8 cellular contexts compared by ENCODE assay signal in genomic region chr17:28712037-28712704, GRCh38. TPM values are rescaled to one million over a fixed set of nuclear protein-coding genes. Genes with fewer than 3 reads are reported as not detected.
DNase-seq lines count a peak whose midpoint lies in the region; ATAC-seq and TF ChIP-seq lines count a peak whose summit lies in the region.

No MANE protein-coding gene starts in this region.

- no peak for TF ChIP-seq CTCF in GM13976 (IDR thresholded peaks at IDR 0.05; ENCODE audit: borderline replicate concordance, control extremely low read depth, extremely low read depth, insufficient read depth, missing control alignments)

- peak overlapping the region; percentile 91 for H3K27ac Mint-ChIP-seq in activated T-cell treated with anti-CD3 and anti-CD28 coated beads, Interleukin-2, amount 50 U/mL, for 72 hours

- DNase-seq in GM13976 (ENCODE audit: low spot score) (peak; percentile 87), NAMALWA (ENCODE audit: low spot score) (peak; percentile 85), cardiac septum (ENCODE audit: low spot score) (peak; percentile 87), skeletal muscle cell (ENCODE audit: low read depth) (no peak), pons (ENCODE audit: low spot score) (no peak), SW480 (ENCODE audit: low spot score) (no peak)
- peak; percentile 75 to 81 for DNase-seq in activated T-cell treated with anti-CD3 and anti-CD28 coated beads, Interleukin-2, amount 50 U/mL, for 72 hours

- peak overlapping the region; percentile 94 to 96 for H3K4me3 Mint-ChIP-seq in activated T-cell treated with anti-CD3 and anti-CD28 coated beads, Interleukin-2, amount 50 U/mL, for 72 hours

- H3K27me3 Mint-ChIP-seq in activated T-cell treated with anti-CD3 and anti-CD28 coated beads, Interleukin-2, amount 50 U/mL, for 72 hours (ENCODE audit: low read depth), result no peaks in the 10 kb centered on the region

- peak overlapping the region; percentile 61 for H3K4me3 ChIP-seq in skeletal muscle cell (ENCODE audit: low read depth, low read length)

- H3K9me3 Mint-ChIP-seq in activated T-cell treated with anti-CD3 and anti-CD28 coated beads, Interleukin-2, amount 50 U/mL, for 72 hours, result no peaks in the 10 kb centered on the region

- ATAC-seq in activated T-cell treated with anti-CD3 and anti-CD28 coated beads, Interleukin-2, amount 50 U/mL, for 72 hours (replicated peaks in 1 of 2), result peak; percentile 44 to 47
- no peak for ATAC-seq in HG03378 (IDR thresholded peaks at IDR 0.05; ENCODE audit: unreplicated experiment)

- in situ Hi-C loops in GM13976 (cut with MboI; ENCODE audit: low sequenced_read_pairs, unreplicated experiment), result no loop called here

- H3K4me1 Mint-ChIP-seq in activated T-cell treated with anti-CD3 and anti-CD28 coated beads, Interleukin-2, amount 50 U/mL, for 72 hours (ENCODE audit: low read depth), result peaks cover 23% of the 10 kb centered on the region

- intact Hi-C loops in cardiac septum (cut with DNase I), result no loop called here

- peaks cover 2% of the 10 kb centered on the region in 2 donors for H3K36me3 Mint-ChIP-seq in activated T-cell treated with anti-CD3 and anti-CD28 coated beads, Interleukin-2, amount 50 U/mL, for 72 hours (ENCODE audit: insufficient read depth in 2 of 2)

RNA-seq across cellular contexts. Expression of gene PROCA1, which starts 0.5 kb away (rescaled TPM):
- 1 to 10 TPM; 8.0 to 9.6 TPM for total RNA-seq in activated T-cell treated with anti-CD3 and anti-CD28 coated beads, Interleukin-2, amount 50 U/mL, for 72 hours
- 2.0 TPM for total RNA-seq in cardiac septum

RNA-seq across cellular contexts. Expression of gene RAB34, which starts 5.5 kb away (rescaled TPM):
- total RNA-seq in activated T-cell treated with anti-CD3 and anti-CD28 coated beads, Interleukin-2, amount 50 U/mL, for 72 hours, result 10 to 100 TPM; 10.4 to 17.3 TPM
- 15.3 TPM for total RNA-seq in cardiac septum

RNA-seq across cellular contexts. Expression of gene RPL23A, which starts 7.6 kb away (rescaled TPM):
- 1,000 to 10,000 TPM; 2,006 to 2,174 TPM for total RNA-seq in activated T-cell treated with anti-CD3 and anti-CD28 coated beads, Interleukin-2, amount 50 U/mL, for 72 hours
- total RNA-seq in cardiac septum, result 725 TPM

RNA-seq across cellular contexts. Expression of gene TLCD1, which starts 13.9 kb away (rescaled TPM):
- total RNA-seq in activated T-cell treated with anti-CD3 and anti-CD28 coated beads, Interleukin-2, amount 50 U/mL, for 72 hours, result 1 to 10 TPM; 5.2 to 9.0 TPM
- total RNA-seq in cardiac septum, result 2.4 TPM

RNA-seq across cellular contexts. Expression of gene NEK8, which starts 16.4 kb away (rescaled TPM):
- total RNA-seq in activated T-cell treated with anti-CD3 and anti-CD28 coated beads, Interleukin-2, amount 50 U/mL, for 72 hours, result 10 to 100 TPM in 1 of 2 donors, 1 to 10 TPM in 1; 6.9 to 10.9 TPM
- 0.78 TPM for total RNA-seq in cardiac septum

Comparison
In these comparisons a context has a peak if more than half of its experiments do, and no peak if none do; other contexts are left out.
1. DNase-seq: peak in GM13976 (single experiment), NAMALWA (single experiment), activated T-cell treated with anti-CD3 and anti-CD28 coated beads, Interleukin-2, amount 50 U/mL, for 72 hours (2 of 2) and cardiac septum (single experiment); none in skeletal muscle cell (single experiment), pons (single experiment) and SW480 (single experiment).